ENCODE assay signal across 1 cellular context in the genomic region with DNA sequence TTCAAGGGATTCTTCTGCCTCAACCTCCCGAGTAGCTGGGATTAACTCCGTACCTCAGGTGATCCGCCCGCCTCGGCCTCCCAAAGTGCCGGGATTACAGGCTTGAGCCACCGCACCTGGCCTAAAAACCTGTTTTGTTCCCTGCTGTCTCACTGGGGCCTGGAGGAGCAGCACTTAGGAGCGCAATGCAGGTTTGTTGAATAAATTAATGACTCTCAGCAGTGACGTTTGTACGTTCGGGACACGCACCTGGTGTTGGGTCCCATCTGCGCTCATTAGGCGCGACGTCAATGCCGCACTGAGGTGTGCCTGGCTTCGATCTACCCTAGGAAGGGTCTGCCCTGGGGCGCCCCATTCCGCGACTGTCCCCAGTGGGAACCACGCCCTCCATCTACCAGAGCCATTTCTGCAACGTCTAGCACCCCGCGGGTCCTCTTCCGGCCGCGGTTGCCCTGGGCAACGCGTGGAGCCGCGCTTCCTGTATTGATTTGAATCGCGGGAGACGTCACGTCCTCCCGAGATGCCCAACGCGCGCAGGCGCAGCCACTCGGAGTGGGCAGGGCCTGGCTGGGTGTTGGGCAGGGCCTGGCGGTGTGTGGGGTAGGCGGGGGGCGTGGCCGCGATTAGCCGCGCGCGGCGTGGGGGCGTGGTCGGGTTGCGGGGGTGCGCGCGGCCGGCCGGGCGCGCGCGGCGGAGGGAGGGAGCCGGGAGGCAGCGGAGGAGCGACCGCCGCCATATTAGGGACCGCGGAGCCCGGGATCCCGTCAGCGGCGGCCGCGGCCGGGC.
TF ChIP-seq lines count a peak whose summit lies in the region.

A gene (plus strand): TSS at position 714 of the 786 bp plus-strand sequence. CDS start 16,679 bp downstream, outside the sequence.

TF ChIP-seq in HepG2, 621 proteins besides CTCF, POLR2A, EP300 and RAD21 (continued from another document and continues in another):
- TF ChIP-seq, protein P1, sequence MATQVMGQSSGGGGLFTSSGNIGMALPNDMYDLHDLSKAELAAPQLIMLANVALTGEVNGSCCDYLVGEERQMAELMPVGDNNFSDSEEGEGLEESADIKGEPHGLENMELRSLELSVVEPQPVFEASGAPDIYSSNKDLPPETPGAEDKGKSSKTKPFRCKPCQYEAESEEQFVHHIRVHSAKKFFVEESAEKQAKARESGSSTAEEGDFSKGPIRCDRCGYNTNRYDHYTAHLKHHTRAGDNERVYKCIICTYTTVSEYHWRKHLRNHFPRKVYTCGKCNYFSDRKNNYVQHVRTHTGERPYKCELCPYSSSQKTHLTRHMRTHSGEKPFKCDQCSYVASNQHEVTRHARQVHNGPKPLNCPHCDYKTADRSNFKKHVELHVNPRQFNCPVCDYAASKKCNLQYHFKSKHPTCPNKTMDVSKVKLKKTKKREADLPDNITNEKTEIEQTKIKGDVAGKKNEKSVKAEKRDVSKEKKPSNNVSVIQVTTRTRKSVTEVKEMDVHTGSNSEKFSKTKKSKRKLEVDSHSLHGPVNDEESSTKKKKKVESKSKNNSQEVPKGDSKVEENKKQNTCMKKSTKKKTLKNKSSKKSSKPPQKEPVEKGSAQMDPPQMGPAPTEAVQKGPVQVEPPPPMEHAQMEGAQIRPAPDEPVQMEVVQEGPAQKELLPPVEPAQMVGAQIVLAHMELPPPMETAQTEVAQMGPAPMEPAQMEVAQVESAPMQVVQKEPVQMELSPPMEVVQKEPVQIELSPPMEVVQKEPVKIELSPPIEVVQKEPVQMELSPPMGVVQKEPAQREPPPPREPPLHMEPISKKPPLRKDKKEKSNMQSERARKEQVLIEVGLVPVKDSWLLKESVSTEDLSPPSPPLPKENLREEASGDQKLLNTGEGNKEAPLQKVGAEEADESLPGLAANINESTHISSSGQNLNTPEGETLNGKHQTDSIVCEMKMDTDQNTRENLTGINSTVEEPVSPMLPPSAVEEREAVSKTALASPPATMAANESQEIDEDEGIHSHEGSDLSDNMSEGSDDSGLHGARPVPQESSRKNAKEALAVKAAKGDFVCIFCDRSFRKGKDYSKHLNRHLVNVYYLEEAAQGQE (IDR thresholded peaks at IDR 0.05; ENCODE audit: borderline replicate concordance in 1 of 2, low read depth in 1 of 2, low read length in 2 of 2), result no peak
- TF ChIP-seq ZNF670 (CRISPR knock-in tag; IDR thresholded peaks at IDR 0.05; ENCODE audit: borderline replicate concordance) (no peak), TARDBP (CRISPR knock-in tag; IDR thresholded peaks at IDR 0.05) (peak; percentile 36; the same call in 1 of the 2 replicates), SP140L (CRISPR knock-in tag; IDR thresholded peaks at IDR 0.05; ENCODE audit: borderline replicate concordance) (no peak), DMAP1 (CRISPR knock-in tag; IDR thresholded peaks at IDR 0.05) (peak; percentile 82), PHB2 (IDR thresholded peaks at IDR 0.05; ENCODE audit: partially characterized antibody) (no peak), BCL6 (CRISPR knock-in tag; IDR thresholded peaks at IDR 0.05) (peak; percentile 45), ZNF850 (CRISPR knock-in tag; conservative IDR thresholded peaks at IDR 0.05) (no peak), NONO (IDR thresholded peaks at IDR 0.05) (no peak), NONO (CRISPR knock-in tag; conservative IDR thresholded peaks at IDR 0.05) (peak; percentile 74), STAT5B (CRISPR knock-in tag; IDR thresholded peaks at IDR 0.05) (no peak), ZSCAN12 (CRISPR knock-in tag; IDR thresholded peaks at IDR 0.05) (peak; percentile 26; the same call in 1 of the 2 replicates), NR1H2 (CRISPR knock-in tag; IDR thresholded peaks at IDR 0.05; ENCODE audit: borderline replicate concordance, low read depth) (no peak), GABPA (IDR thresholded peaks at IDR 0.05; ENCODE audit: low read depth, low read length) (peak; percentile 89), GABPA (CRISPR knock-in tag; IDR thresholded peaks at IDR 0.05; ENCODE audit: low read depth) (peak; percentile 96), HOXD1 (CRISPR knock-in tag; IDR thresholded peaks at IDR 0.05) (no peak), U2AF2 (IDR thresholded peaks at IDR 0.05; ENCODE audit: low read depth, low read length) (peak; percentile 88; the same call in 1 of the 2 replicates), ZFY (CRISPR knock-in tag; IDR thresholded peaks at IDR 0.05) (peak; percentile 72; the same call in 1 of the 2 replicates), ARNT2 (CRISPR knock-in tag; IDR thresholded peaks at IDR 0.05; ENCODE audit: low read depth) (peak; percentile 70), ONECUT2 (CRISPR knock-in tag; IDR thresholded peaks at IDR 0.05) (peak; percentile 99), ZZZ3 (CRISPR knock-in tag; IDR thresholded peaks at IDR 0.05; ENCODE audit: borderline replicate concordance) (peak; percentile 28; the same call in 1 of the 2 replicates), ZFX (CRISPR knock-in tag; IDR thresholded peaks at IDR 0.05; ENCODE audit: low read depth) (0 out of 2 replicates have a peak, but pooled peaks have one; percentile 46), SRSF4 (IDR thresholded peaks at IDR 0.05; ENCODE audit: low read depth, low read length, poor library complexity, severe bottlenecking) (no peak), ZSCAN31 (CRISPR knock-in tag; IDR thresholded peaks at IDR 0.05; ENCODE audit: low read depth) (no peak), SKI (IDR thresholded peaks at IDR 0.05; ENCODE audit: partially characterized antibody) (peak; percentile 36), TBL1XR1 (IDR thresholded peaks at IDR 0.05; ENCODE audit: borderline replicate concordance, low read length, partially characterized antibody) (no peak), ZNF333 (CRISPR knock-in tag; IDR thresholded peaks at IDR 0.05; ENCODE audit: borderline replicate concordance) (no peak), ZNF879 (CRISPR knock-in tag; IDR thresholded peaks at IDR 0.05) (no peak), ZFP1 (CRISPR knock-in tag; IDR thresholded peaks at IDR 0.05) (no peak), CBX2 (IDR thresholded peaks at IDR 0.05; ENCODE audit: low read depth, low read length) (no peak), CBX2 (CRISPR knock-in tag; IDR thresholded peaks at IDR 0.05; ENCODE audit: low read depth) (no peak), SRF (IDR thresholded peaks at IDR 0.05; ENCODE audit: low read depth, low read length) (peak; percentile 26; the same call in 1 of the 2 replicates), ZNF230 (CRISPR knock-in tag; IDR thresholded peaks at IDR 0.05) (no peak), SAFB2 (CRISPR knock-in tag; IDR thresholded peaks at IDR 0.05; ENCODE audit: borderline replicate concordance, low read depth) (no peak; the same call in 1 of the 2 replicates), SCMH1 (CRISPR knock-in tag; IDR thresholded peaks at IDR 0.05; ENCODE audit: borderline replicate concordance) (no peak), ZNF616 (CRISPR knock-in tag; IDR thresholded peaks at IDR 0.05; ENCODE audit: low read depth) (no peak; the same call in 1 of the 2 replicates), RCOR2 (CRISPR knock-in tag; IDR thresholded peaks at IDR 0.05) (no peak), MZF1 (CRISPR knock-in tag; IDR thresholded peaks at IDR 0.05; ENCODE audit: borderline replicate concordance) (no peak), RNF2 (conservative IDR thresholded peaks at IDR 0.05; ENCODE audit: low read depth) (no peak), RFX5 (IDR thresholded peaks at IDR 0.05; ENCODE audit: low read depth, low read length) (peak; percentile 72), NAIF1 (CRISPR knock-in tag; IDR thresholded peaks at IDR 0.05; ENCODE audit: borderline replicate concordance) (no peak), ZC3H4 (CRISPR knock-in tag; IDR thresholded peaks at IDR 0.05; ENCODE audit: borderline replicate concordance) (no peak), NFE2 (CRISPR knock-in tag; IDR thresholded peaks at IDR 0.05) (no peak), ZNF773 (CRISPR knock-in tag; IDR thresholded peaks at IDR 0.05; ENCODE audit: borderline replicate concordance) (no peak), FOXC1 (CRISPR knock-in tag; IDR thresholded peaks at IDR 0.05; ENCODE audit: borderline replicate concordance) (0 out of 2 replicates have a peak, but pooled peaks have one; percentile 22), ZFAT (CRISPR knock-in tag; conservative IDR thresholded peaks at IDR 0.05) (no peak), KLF11 (CRISPR knock-in tag; IDR thresholded peaks at IDR 0.05) (no peak), FOXA3 (CRISPR knock-in tag; IDR thresholded peaks at IDR 0.05) (peak; percentile 49), ESRRA (CRISPR knock-in tag; IDR thresholded peaks at IDR 0.05; ENCODE audit: low read depth) (no peak)
- TF ChIP-seq, protein P2, sequence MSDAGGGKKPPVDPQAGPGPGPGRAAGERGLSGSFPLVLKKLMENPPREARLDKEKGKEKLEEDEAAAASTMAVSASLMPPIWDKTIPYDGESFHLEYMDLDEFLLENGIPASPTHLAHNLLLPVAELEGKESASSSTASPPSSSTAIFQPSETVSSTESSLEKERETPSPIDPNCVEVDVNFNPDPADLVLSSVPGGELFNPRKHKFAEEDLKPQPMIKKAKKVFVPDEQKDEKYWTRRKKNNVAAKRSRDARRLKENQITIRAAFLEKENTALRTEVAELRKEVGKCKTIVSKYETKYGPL (CRISPR knock-in tag; IDR thresholded peaks at IDR 0.05), result no peak
- TF ChIP-seq, protein P3, sequence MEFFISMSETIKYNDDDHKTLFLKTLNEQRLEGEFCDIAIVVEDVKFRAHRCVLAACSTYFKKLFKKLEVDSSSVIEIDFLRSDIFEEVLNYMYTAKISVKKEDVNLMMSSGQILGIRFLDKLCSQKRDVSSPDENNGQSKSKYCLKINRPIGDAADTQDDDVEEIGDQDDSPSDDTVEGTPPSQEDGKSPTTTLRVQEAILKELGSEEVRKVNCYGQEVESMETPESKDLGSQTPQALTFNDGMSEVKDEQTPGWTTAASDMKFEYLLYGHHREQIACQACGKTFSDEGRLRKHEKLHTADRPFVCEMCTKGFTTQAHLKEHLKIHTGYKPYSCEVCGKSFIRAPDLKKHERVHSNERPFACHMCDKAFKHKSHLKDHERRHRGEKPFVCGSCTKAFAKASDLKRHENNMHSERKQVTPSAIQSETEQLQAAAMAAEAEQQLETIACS (CRISPR knock-in tag; IDR thresholded peaks at IDR 0.05), result peak; percentile 89
- TF ChIP-seq, protein P4, sequence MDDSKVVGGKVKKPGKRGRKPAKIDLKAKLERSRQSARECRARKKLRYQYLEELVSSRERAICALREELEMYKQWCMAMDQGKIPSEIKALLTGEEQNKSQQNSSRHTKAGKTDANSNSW (CRISPR knock-in tag; IDR thresholded peaks at IDR 0.05; ENCODE audit: borderline replicate concordance), result no peak
- TF ChIP-seq, protein P5, sequence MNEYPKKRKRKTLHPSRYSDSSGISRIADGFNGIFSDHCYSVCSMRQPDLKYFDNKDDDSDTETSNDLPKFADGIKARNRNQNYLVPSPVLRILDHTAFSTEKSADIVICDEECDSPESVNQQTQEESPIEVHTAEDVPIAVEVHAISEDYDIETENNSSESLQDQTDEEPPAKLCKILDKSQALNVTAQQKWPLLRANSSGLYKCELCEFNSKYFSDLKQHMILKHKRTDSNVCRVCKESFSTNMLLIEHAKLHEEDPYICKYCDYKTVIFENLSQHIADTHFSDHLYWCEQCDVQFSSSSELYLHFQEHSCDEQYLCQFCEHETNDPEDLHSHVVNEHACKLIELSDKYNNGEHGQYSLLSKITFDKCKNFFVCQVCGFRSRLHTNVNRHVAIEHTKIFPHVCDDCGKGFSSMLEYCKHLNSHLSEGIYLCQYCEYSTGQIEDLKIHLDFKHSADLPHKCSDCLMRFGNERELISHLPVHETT (CRISPR knock-in tag; conservative IDR thresholded peaks at IDR 0.05), result peak; percentile 58; the same call in 1 of the 2 replicates
- TF ChIP-seq, protein P6, sequence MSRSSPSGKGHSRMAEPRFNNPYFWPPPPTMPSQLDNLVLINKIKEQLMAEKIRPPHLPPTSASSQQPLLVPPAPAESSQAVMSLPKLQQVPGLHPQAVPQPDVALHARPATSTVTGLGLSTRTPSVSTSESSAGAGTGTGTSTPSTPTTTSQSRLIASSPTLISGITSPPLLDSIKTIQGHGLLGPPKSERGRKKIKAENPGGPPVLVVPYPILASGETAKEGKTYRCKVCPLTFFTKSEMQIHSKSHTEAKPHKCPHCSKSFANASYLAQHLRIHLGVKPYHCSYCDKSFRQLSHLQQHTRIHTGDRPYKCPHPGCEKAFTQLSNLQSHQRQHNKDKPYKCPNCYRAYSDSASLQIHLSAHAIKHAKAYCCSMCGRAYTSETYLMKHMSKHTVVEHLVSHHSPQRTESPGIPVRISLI (CRISPR knock-in tag; IDR thresholded peaks at IDR 0.05; ENCODE audit: borderline replicate concordance), result no peak
- TF ChIP-seq, protein P7, sequence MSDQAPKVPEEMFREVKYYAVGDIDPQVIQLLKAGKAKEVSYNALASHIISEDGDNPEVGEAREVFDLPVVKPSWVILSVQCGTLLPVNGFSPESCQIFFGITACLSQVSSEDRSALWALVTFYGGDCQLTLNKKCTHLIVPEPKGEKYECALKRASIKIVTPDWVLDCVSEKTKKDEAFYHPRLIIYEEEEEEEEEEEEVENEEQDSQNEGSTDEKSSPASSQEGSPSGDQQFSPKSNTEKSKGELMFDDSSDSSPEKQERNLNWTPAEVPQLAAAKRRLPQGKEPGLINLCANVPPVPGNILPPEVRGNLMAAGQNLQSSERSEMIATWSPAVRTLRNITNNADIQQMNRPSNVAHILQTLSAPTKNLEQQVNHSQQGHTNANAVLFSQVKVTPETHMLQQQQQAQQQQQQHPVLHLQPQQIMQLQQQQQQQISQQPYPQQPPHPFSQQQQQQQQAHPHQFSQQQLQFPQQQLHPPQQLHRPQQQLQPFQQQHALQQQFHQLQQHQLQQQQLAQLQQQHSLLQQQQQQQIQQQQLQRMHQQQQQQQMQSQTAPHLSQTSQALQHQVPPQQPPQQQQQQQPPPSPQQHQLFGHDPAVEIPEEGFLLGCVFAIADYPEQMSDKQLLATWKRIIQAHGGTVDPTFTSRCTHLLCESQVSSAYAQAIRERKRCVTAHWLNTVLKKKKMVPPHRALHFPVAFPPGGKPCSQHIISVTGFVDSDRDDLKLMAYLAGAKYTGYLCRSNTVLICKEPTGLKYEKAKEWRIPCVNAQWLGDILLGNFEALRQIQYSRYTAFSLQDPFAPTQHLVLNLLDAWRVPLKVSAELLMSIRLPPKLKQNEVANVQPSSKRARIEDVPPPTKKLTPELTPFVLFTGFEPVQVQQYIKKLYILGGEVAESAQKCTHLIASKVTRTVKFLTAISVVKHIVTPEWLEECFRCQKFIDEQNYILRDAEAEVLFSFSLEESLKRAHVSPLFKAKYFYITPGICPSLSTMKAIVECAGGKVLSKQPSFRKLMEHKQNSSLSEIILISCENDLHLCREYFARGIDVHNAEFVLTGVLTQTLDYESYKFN (CRISPR knock-in tag; conservative IDR thresholded peaks at IDR 0.05), result peak; percentile 68
- TF ChIP-seq, protein P8, sequence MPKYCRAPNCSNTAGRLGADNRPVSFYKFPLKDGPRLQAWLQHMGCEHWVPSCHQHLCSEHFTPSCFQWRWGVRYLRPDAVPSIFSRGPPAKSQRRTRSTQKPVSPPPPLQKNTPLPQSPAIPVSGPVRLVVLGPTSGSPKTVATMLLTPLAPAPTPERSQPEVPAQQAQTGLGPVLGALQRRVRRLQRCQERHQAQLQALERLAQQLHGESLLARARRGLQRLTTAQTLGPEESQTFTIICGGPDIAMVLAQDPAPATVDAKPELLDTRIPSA (CRISPR knock-in tag; IDR thresholded peaks at IDR 0.05; ENCODE audit: borderline replicate concordance), result no peak
- TF ChIP-seq, protein P9, sequence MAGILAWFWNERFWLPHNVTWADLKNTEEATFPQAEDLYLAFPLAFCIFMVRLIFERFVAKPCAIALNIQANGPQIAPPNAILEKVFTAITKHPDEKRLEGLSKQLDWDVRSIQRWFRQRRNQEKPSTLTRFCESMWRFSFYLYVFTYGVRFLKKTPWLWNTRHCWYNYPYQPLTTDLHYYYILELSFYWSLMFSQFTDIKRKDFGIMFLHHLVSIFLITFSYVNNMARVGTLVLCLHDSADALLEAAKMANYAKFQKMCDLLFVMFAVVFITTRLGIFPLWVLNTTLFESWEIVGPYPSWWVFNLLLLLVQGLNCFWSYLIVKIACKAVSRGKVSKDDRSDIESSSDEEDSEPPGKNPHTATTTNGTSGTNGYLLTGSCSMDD (CRISPR knock-in tag; IDR thresholded peaks at IDR 0.05), result no peak
